In genomic region chr3:123652346-123652984, GRCh38 we compare ENCODE assay signal across 8 cellular contexts.
DNase-seq lines count a peak whose midpoint lies in the region; ATAC-seq, FAIRE-seq and TF ChIP-seq lines count a peak whose summit lies in the region.

No MANE protein-coding gene starts in this region.

- H3K27ac ChIP-seq in Karpas-422 (ENCODE audit: low read length) (no peak overlapping the region), PC-9 (no peak overlapping the region), K562 (ENCODE audit: extremely low read depth, low read depth, low read length) (no peak overlapping the region)

- TF ChIP-seq RAD21 in K562 (CRISPR knock-in tag; conservative IDR thresholded peaks at IDR 0.05 in 1 of 2, IDR thresholded peaks at IDR 0.05 in 1 of 2) = peak; percentile 78 to 87

- intact Hi-C loops in activated naive CD4-positive, alpha-beta T cell treated with anti-CD3 and anti-CD28 coated beads for 36 hours (cut with micrococcal nuclease) = loop anchor here (1.0 kb wide), 2 partner anchors 67 to 71 kb away; no protein-coding TSS in a partner anchor
- intact Hi-C loops in PC-9 (cut with micrococcal nuclease; ENCODE audit: unreplicated experiment) = loop anchor here (1.0 to 5.0 kb wide), 9 partner anchors 50 to 898 kb away; no protein-coding TSS in a partner anchor
- intact Hi-C loops in K562 (cut with micrococcal nuclease) = loop anchor here (2.0 to 5.0 kb wide), 3 partner anchors 50 to 425 kb away; no protein-coding TSS in a partner anchor

- no peak for TF ChIP-seq POLR2A in K562 (conservative IDR thresholded peaks at IDR 0.05)

- H3K4me3 ChIP-seq in Karpas-422 (ENCODE audit: low read length) = no peak overlapping the region
- no peak overlapping the region for H3K4me3 ChIP-seq in PC-9
- H3K4me3 ChIP-seq in K562 = no peak overlapping the region
- H3K4me3 ChIP-seq in skeletal muscle satellite cell (ENCODE audit: low read length) = no peak overlapping the region

- CTCF ChIA-PET in activated naive CD4-positive, alpha-beta T cell treated with anti-CD3 and anti-CD28 coated beads for 36 hours (lab: Charles Lee) = interaction anchor here (0.6 to 5.7 kb wide), 20 partner anchors 8 to 427 kb away, joined by 3 to 55 read pairs (median 4); no protein-coding TSS in a partner anchor
- CTCF ChIA-PET in PC-9 (lab: Charles Lee) (interaction anchor here (0.5 to 1.0 kb wide), 12 partner anchors 10 to 439 kb away, joined by 3 to 5 read pairs (median 3); partner anchors contain the start of gene KALRN), K562 (lab: Yijun Ruan, JAX; ENCODE audit: low intra/inter-chr PET ratio) (interaction anchor here (0.8 kb wide), 1 partner anchor 67 kb away, joined by 5 read pairs; no protein-coding TSS in a partner anchor)

- H3K9me3 Mint-ChIP-seq in activated naive CD4-positive, alpha-beta T cell treated with anti-CD3 and anti-CD28 coated beads for 36 hours = peaks cover 5% of the 10 kb centered on the region

- no peaks in the 10 kb centered on the region for H3K4me1 Mint-ChIP-seq in activated naive CD4-positive, alpha-beta T cell treated with anti-CD3 and anti-CD28 coated beads for 36 hours (ENCODE audit: low read depth)

- H3K9me2 ChIP-seq in Karpas-422 (replicated peaks; ENCODE audit: insufficient read depth, low read length) = no peaks in the 10 kb centered on the region
- H3K9me2 ChIP-seq in PC-9 (ENCODE audit: insufficient read depth) = no peaks in the 10 kb centered on the region

- BruUV-seq in PC-9 (replicated peaks; lab: Mats Ljungman, UMichigan) (no TSS peak), K562 (replicated peaks; lab: Mats Ljungman, UMichigan) (no TSS peak)

- H2AFZ ChIP-seq in Karpas-422 (ENCODE audit: low read length) (no peak overlapping the region), PC-9 (no peak overlapping the region), K562 (ENCODE audit: low read depth, low read length) (no peak overlapping the region)

- ATAC-seq in K562 (peak; percentile 99), GM18858 (IDR thresholded peaks at IDR 0.05; ENCODE audit: unreplicated experiment) (no peak)

- H3K4me1 ChIP-seq in Karpas-422 (ENCODE audit: low read length) (no peaks in the 10 kb centered on the region), PC-9 (replicated peaks; ENCODE audit: insufficient read depth) (no peaks in the 10 kb centered on the region; the same call in 1 of the 2 replicates), K562 (replicated peaks in 1 of 2; ENCODE audit: control insufficient read depth in 2 of 2, insufficient read depth in 2 of 2, low read length in 2 of 2) (no peaks in the 10 kb centered on the region), skeletal muscle satellite cell (ENCODE audit: control insufficient read depth, insufficient read depth, low read length) (peaks cover 22% of the 10 kb centered on the region)

- H3K79me2 ChIP-seq in Karpas-422 (ENCODE audit: low read length) (no peaks in the 10 kb centered on the region), PC-9 (ENCODE audit: low read depth) (no peaks in the 10 kb centered on the region), K562 (ENCODE audit: control insufficient read depth, insufficient read depth, low read length) (no peaks in the 10 kb centered on the region)

- no peaks in the 10 kb centered on the region for H4K20me1 ChIP-seq in Karpas-422 (ENCODE audit: insufficient read depth, low read depth, low read length)
- H4K20me1 ChIP-seq in PC-9 (ENCODE audit: insufficient read depth) = no peaks in the 10 kb centered on the region
- peaks cover 7% of the 10 kb centered on the region; the same call in 1 of the 2 replicates for H4K20me1 ChIP-seq in K562 (replicated peaks; ENCODE audit: control insufficient read depth, insufficient read depth, low read length)

- peaks cover 2% of the 10 kb centered on the region for H3K27me3 Mint-ChIP-seq in activated naive CD4-positive, alpha-beta T cell treated with anti-CD3 and anti-CD28 coated beads for 36 hours (ENCODE audit: low read depth)

- peaks cover 4% of the 10 kb centered on the region for H3K9me3 ChIP-seq in Karpas-422 (ENCODE audit: low read length)
- H3K9me3 ChIP-seq in PC-9 (ENCODE audit: insufficient read depth, low read depth) = no peaks in the 10 kb centered on the region
- peaks cover 2% of the 10 kb centered on the region for H3K9me3 ChIP-seq in K562 (replicated peaks; ENCODE audit: control insufficient read depth, insufficient read depth, low read depth, low read length)
- H3K9me3 ChIP-seq in skeletal muscle satellite cell (replicated peaks; ENCODE audit: low read length) = no peaks in the 10 kb centered on the region

- TF ChIP-seq CTCF in PC-9 (conservative IDR thresholded peaks at IDR 0.05) (peak; percentile 92), K562 (IDR thresholded peaks at IDR 0.05 in 2 of 3, conservative IDR thresholded peaks at IDR 0.05 in 1 of 3; ENCODE audit: insufficient read depth in 2 of 3, low read depth in 1 of 3, low read length in 3 of 3) (peak; percentile 82 to 85 (median 85))

- DNase-seq in activated naive CD4-positive, alpha-beta T cell treated with anti-CD3 and anti-CD28 coated beads for 36 hours = peak; percentile 63
- no peak for DNase-seq in activated naive CD4-positive, alpha-beta T cell treated with anti-CD3 and anti-CD28 coated beads, Interleukin-2, amount 50 U/mL, for 16 hours
- peak; percentile 87 for DNase-seq in Karpas-422
- DNase-seq in PC-9 = peak; percentile 51 to 81
- DNase-seq in K562 (ENCODE audit: extremely low read depth in 1 of 4, low spot score in 3 of 4) = peak; percentile 64 to 71 (median 66)
- peak; percentile 85 for DNase-seq in iPS-NIHi11 (ENCODE audit: low spot score)

- H3K27me3 ChIP-seq in Karpas-422 (ENCODE audit: low read length) (no peaks in the 10 kb centered on the region), PC-9 (ENCODE audit: insufficient read depth, low read depth) (no peaks in the 10 kb centered on the region), K562 (ENCODE audit: control insufficient read depth in 2 of 2, insufficient read depth in 2 of 2, low read length in 2 of 2) (peaks cover 0 to 22% of the 10 kb centered on the region in 2 experiments; a peak in 2 of 5 replicates), skeletal muscle satellite cell (ENCODE audit: control insufficient read depth, insufficient read depth, low read length) (no peaks in the 10 kb centered on the region)

- H3K36me3 Mint-ChIP-seq in activated naive CD4-positive, alpha-beta T cell treated with anti-CD3 and anti-CD28 coated beads for 36 hours (ENCODE audit: low read depth) = no peaks in the 10 kb centered on the region

- POLR2A ChIA-PET in PC-9 (lab: Charles Lee; ENCODE audit: unreplicated experiment) (no interaction called here), K562 (lab: Yijun Ruan, JAX) (interaction anchor here (0.6 to 0.7 kb wide), 2 partner anchors 121 to 231 kb away, joined by 3 read pairs; no protein-coding TSS in a partner anchor)

- H3K9me1 ChIP-seq in K562 (ENCODE audit: control insufficient read depth, insufficient read depth, low read length) = no peaks in the 10 kb centered on the region

- H3K36me3 ChIP-seq in Karpas-422 (ENCODE audit: insufficient read depth, low read length) (no peaks in the 10 kb centered on the region), PC-9 (ENCODE audit: low read depth) (no peaks in the 10 kb centered on the region), K562 (ENCODE audit: control insufficient read depth, insufficient read depth, low read length) (no peaks in the 10 kb centered on the region), skeletal muscle satellite cell (ENCODE audit: insufficient read depth, low read length) (no peaks in the 10 kb centered on the region)

- no peak for TF ChIP-seq EP300 in K562 (IDR thresholded peaks at IDR 0.05; ENCODE audit: low read length)

- 0% methylated on average over 7 of the region's 9 CpGs for WGBS in K562 (ENCODE audit: insufficient coverage, low coverage, missing lambda C conversion rate)

- H3K4me2 ChIP-seq in Karpas-422 (ENCODE audit: low read depth, low read length, poor library complexity, severe bottlenecking) (no peak overlapping the region), PC-9 (no peak overlapping the region), K562 (ENCODE audit: insufficient read depth, low read length) (no peak overlapping the region), skeletal muscle satellite cell (ENCODE audit: low read length) (peak overlapping the region; percentile 8)

- H3K9ac ChIP-seq in Karpas-422 (ENCODE audit: low read length) (no peak overlapping the region), K562 (ENCODE audit: insufficient read depth in 1 of 2, low read depth in 2 of 2, low read length in 2 of 2) (no peak overlapping the region), skeletal muscle satellite cell (ENCODE audit: low read depth, low read length) (peak overlapping the region; percentile 70)

- no peak overlapping the region for H3K4me3 Mint-ChIP-seq in activated naive CD4-positive, alpha-beta T cell treated with anti-CD3 and anti-CD28 coated beads for 36 hours

- no peak overlapping the region for H3K27ac Mint-ChIP-seq in activated naive CD4-positive, alpha-beta T cell treated with anti-CD3 and anti-CD28 coated beads for 36 hours

- in situ Hi-C loops in K562 (cut with MboI) = loop anchor here (5.0 kb wide), 1 partner anchor 65 kb away; no protein-coding TSS in a partner anchor

- peak; percentile 75 for FAIRE-seq in K562 (lab: Jason Lieb, UNC)

- no peaks in the 10 kb centered on the region for H3F3A ChIP-seq in PC-9 (ENCODE audit: insufficient read depth, low read depth)

TF ChIP-seq in K562, 482 proteins besides CTCF, POLR2A, EP300 and RAD21 (continues in another document):
- no peak for TF ChIP-seq ZNF699 (CRISPR knock-in tag; IDR thresholded peaks at IDR 0.05; ENCODE audit: insufficient replicate concordance)
- no peak for TF ChIP-seq THAP12 (CRISPR knock-in tag; IDR thresholded peaks at IDR 0.05)
- no peak for TF ChIP-seq RBM39 (optimal IDR thresholded peaks at IDR 0.05; ENCODE audit: low read depth, low read length)
- TF ChIP-seq SMC3 (conservative IDR thresholded peaks at IDR 0.05; ENCODE audit: insufficient read depth, low read depth, low read length) = peak; percentile 55
- TF ChIP-seq RCOR1 (IDR thresholded peaks at IDR 0.05; ENCODE audit: borderline replicate concordance in 1 of 2, low read depth in 2 of 2, low read length in 2 of 2) = no peak
- no peak for TF ChIP-seq CBFA2T2 (conservative IDR thresholded peaks at IDR 0.05)
